In the genomic region with DNA sequence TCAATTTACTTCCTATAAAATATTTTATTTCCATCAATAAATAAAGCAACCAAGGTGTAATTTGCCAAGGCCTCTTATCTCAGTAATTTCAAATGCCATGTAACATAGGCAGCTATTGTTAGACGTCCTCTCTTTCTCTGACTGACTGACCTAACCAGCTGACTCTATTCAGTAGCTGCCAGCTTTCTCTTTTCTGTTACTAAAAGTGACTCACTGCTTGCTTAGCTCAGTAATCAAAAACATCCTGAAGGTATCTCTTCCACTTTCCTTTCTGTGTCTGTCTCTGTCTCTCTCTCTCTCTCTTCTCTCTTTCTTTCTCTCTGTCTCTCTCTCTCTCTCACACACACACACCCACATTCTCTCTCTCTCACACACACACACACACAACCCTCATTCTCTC, we compare ENCODE assay signal across 9 cellular contexts.
DNase-seq lines count a peak whose midpoint lies in the region; ATAC-seq and TF ChIP-seq lines count a peak whose summit lies in the region.
"Had no signal": no experiment of that assay in that cellular context is flagged by ENCODE, and none has a peak within 500 bp of the region (broad histone marks: within the 10 kb centered on the region; RNA-seq: fewer than 3 reads in every experiment).

No MANE protein-coding gene starts in this region.

- H3K4me2 ChIP-seq in hepatocyte, result no peak overlapping the region

- H3K4me1 ChIP-seq in RWPE2 (ENCODE audit: insufficient read depth, poor library complexity, severe bottlenecking), result no peaks in the 10 kb centered on the region
- H3K4me1 ChIP-seq in hepatocyte (ENCODE audit: insufficient read depth), result no peaks in the 10 kb centered on the region
- no peaks in the 10 kb centered on the region for H3K4me1 ChIP-seq in aorta (ENCODE audit: control insufficient read depth in 1 of 2, insufficient read depth in 2 of 2, low read length in 2 of 2)

- H3K4me3 ChIP-seq in RWPE2 (ENCODE audit: severe bottlenecking), result no peak overlapping the region
- no peak overlapping the region for H3K4me3 ChIP-seq in hepatocyte
- H3K4me3 ChIP-seq in aorta (ENCODE audit: low read length in 2 of 2), result no peak overlapping the region

- WGBS in hepatocyte (ENCODE audit: low lambda C conversion rate, missing lambda C conversion rate), result 9% methylated on average over 1 of the region's 1 CpG
- WGBS in aorta, 2 donors, result 3 to 7% methylated on average over 1 of the region's 1 CpG

- no peaks in the 10 kb centered on the region for H3K9me2 ChIP-seq in hepatocyte (replicated peaks; ENCODE audit: insufficient read depth)

- no peaks in the 10 kb centered on the region for H3K36me3 Mint-ChIP-seq in activated CD8-positive, alpha-beta T cell treated with anti-CD3 and anti-CD28 coated beads for 36 hours (ENCODE audit: low read depth)
- H3K36me3 Mint-ChIP-seq: CD8-positive, alpha-beta T cell had no signal

- CTCF ChIA-PET in activated CD8-positive, alpha-beta T cell treated with anti-CD3 and anti-CD28 coated beads for 36 hours (lab: Charles Lee), result no interaction called here

- no peaks in the 10 kb centered on the region for H3K9me3 ChIP-seq in RWPE2 (ENCODE audit: severe bottlenecking)
- no peaks in the 10 kb centered on the region for H3K9me3 ChIP-seq in hepatocyte (ENCODE audit: low read depth)
- no peaks in the 10 kb centered on the region for H3K9me3 ChIP-seq in aorta (ENCODE audit: control insufficient read depth, low read length)

- DNase-seq in DMS53 treated with DMSO at 0.1 percent for 48 hours (lab: John Stamatoyannopoulos, UW; ENCODE audit: unreplicated experiment) (peak; percentile 70), RWPE2 (ENCODE audit: low spot score) (no peak), hepatocyte (ENCODE audit: low spot score) (peak; percentile 13), GF-D8 (lab: John Stamatoyannopoulos, UW) (no peak), RPMI8226 (no peak), aorta (no peak)
- no peak for DNase-seq in activated CD8-positive, alpha-beta T cell treated with anti-CD3 and anti-CD28 coated beads for 36 hours
- DNase-seq: CD8-positive, alpha-beta T cell had no signal

- H3K36me3 ChIP-seq in RWPE2 (ENCODE audit: low read depth), result no peaks in the 10 kb centered on the region
- H3K36me3 ChIP-seq in hepatocyte (replicated peaks; ENCODE audit: insufficient read depth, low read depth), result no peaks in the 10 kb centered on the region
- H3K36me3 ChIP-seq in aorta (ENCODE audit: control insufficient read depth in 1 of 2, insufficient read depth in 2 of 2, low read length in 1 of 2), result no peaks in the 10 kb centered on the region

- TF ChIP-seq CTCF in RWPE2 (IDR thresholded peaks at IDR 0.05; ENCODE audit: poor library complexity, severe bottlenecking) (no peak), hepatocyte (IDR thresholded peaks at IDR 0.05; ENCODE audit: poor library complexity) (no peak)
- no peak for TF ChIP-seq CTCF in activated CD8-positive, alpha-beta T cell treated with anti-CD3 and anti-CD28 coated beads for 36 hours (IDR thresholded peaks at IDR 0.05)

- ATAC-seq in HG03196 (IDR thresholded peaks at IDR 0.05; ENCODE audit: unreplicated experiment) (peak; percentile 77), RWPE2 (ENCODE audit: low read depth) (peak; percentile 93), aorta (ENCODE audit: low FRiP score) (no peak)
- ATAC-seq in activated CD8-positive, alpha-beta T cell treated with anti-CD3 and anti-CD28 coated beads for 36 hours, result no peak
- ATAC-seq: CD8-positive, alpha-beta T cell had no signal

- no peaks in the 10 kb centered on the region for H3K79me2 ChIP-seq in hepatocyte

- POLR2A ChIA-PET in activated CD8-positive, alpha-beta T cell treated with anti-CD3 and anti-CD28 coated beads for 36 hours (lab: Charles Lee), result no interaction called here

- no peaks in the 10 kb centered on the region for H3K4me1 Mint-ChIP-seq in activated CD8-positive, alpha-beta T cell treated with anti-CD3 and anti-CD28 coated beads for 36 hours (ENCODE audit: low read depth)

- intact Hi-C loops in activated CD8-positive, alpha-beta T cell treated with anti-CD3 and anti-CD28 coated beads for 36 hours (cut with micrococcal nuclease), result no loop called here
- intact Hi-C loops in aorta (cut with DNase I), result no loop called here

- H2AFZ ChIP-seq in hepatocyte, result no peak overlapping the region

- H3K27ac Mint-ChIP-seq in activated CD8-positive, alpha-beta T cell treated with anti-CD3 and anti-CD28 coated beads for 36 hours, result no peak overlapping the region
- H3K27ac Mint-ChIP-seq: CD8-positive, alpha-beta T cell had no signal

- no peaks in the 10 kb centered on the region for H3K9me3 Mint-ChIP-seq in activated CD8-positive, alpha-beta T cell treated with anti-CD3 and anti-CD28 coated beads for 36 hours

- H4K20me1 ChIP-seq in hepatocyte (ENCODE audit: insufficient read depth, poor library complexity, severe bottlenecking), result no peaks in the 10 kb centered on the region

- H3K27ac ChIP-seq in RWPE2 (ENCODE audit: poor library complexity, severe bottlenecking) (no peak overlapping the region), hepatocyte (no peak overlapping the region), aorta (ENCODE audit: low read depth in 1 of 2, low read length in 2 of 2) (no peak overlapping the region)

- no peaks in the 10 kb centered on the region for H3K27me3 Mint-ChIP-seq in activated CD8-positive, alpha-beta T cell treated with anti-CD3 and anti-CD28 coated beads for 36 hours

- no peak overlapping the region for H3K4me3 Mint-ChIP-seq in activated CD8-positive, alpha-beta T cell treated with anti-CD3 and anti-CD28 coated beads for 36 hours
- H3K4me3 Mint-ChIP-seq: CD8-positive, alpha-beta T cell had no signal

- H3K27me3 ChIP-seq in RWPE2 (ENCODE audit: insufficient read depth, poor library complexity, severe bottlenecking) (no peaks in the 10 kb centered on the region), hepatocyte (no peaks in the 10 kb centered on the region), aorta (ENCODE audit: control insufficient read depth in 1 of 2, insufficient read depth in 2 of 2, low read length in 1 of 2) (peaks cover 0 to 2% of the 10 kb centered on the region in 2 donors)

Comparison
In these comparisons a context has a peak if more than half of its experiments do, and no peak if none do; other contexts are left out.
1. DNase-seq: peak in DMS53 treated with DMSO at 0.1 percent for 48 hours (single experiment) and hepatocyte (single experiment); none in RWPE2 (single experiment), GF-D8 (single experiment), activated CD8-positive, alpha-beta T cell treated with anti-CD3 and anti-CD28 coated beads for 36 hours (single experiment), RPMI8226 (single experiment) and aorta (0 of 2).
2. ATAC-seq: peak in HG03196 (single experiment) and RWPE2 (single experiment); none in activated CD8-positive, alpha-beta T cell treated with anti-CD3 and anti-CD28 coated beads for 36 hours (single experiment) and aorta (single experiment).